14 cellular contexts compared by ENCODE assay signal in the genomic region with DNA sequence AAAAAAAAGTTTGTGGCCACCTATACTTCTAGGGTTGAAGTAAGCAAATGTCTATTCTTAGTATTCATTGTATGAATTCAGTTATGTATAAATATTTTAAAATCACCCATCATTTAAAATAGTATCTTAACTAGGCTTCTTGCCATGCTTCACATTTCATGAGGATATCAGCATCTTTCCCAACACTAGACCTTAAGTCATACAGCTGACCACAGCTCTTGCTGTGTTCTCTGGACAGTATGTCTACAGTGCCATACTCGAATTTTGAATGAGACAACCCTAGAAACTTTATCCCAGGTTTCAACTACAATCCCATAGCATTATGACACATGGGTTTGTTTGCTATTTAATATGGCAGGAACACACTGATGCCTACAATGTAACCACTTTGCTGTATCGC. TPM values are rescaled to one million over a fixed set of nuclear protein-coding genes. Genes with fewer than 3 reads are reported as not detected.
DNase-seq lines count a peak whose midpoint lies in the region; ATAC-seq and TF ChIP-seq lines count a peak whose summit lies in the region.
"Had no signal": no experiment of that assay in that cellular context is flagged by ENCODE, and none has a peak within 500 bp of the region (broad histone marks: within the 10 kb centered on the region; RNA-seq: fewer than 3 reads in every experiment).

No MANE protein-coding gene starts in this region.

- H3K4me3 ChIP-seq in CD8-positive, alpha-beta memory T cell (ENCODE audit: low read length), result no peak overlapping the region

- H3K36me3 Mint-ChIP-seq in activated naive CD8-positive, alpha-beta T cell treated with anti-CD3 and anti-CD28 coated beads, Interleukin-2, amount 10 ng/mL, durations not matched to agents 7 days and 5 days, result no peaks in the 10 kb centered on the region
- H3K36me3 Mint-ChIP-seq in activated naive CD8-positive, alpha-beta T cell treated with anti-CD3 and anti-CD28 coated beads, Interleukin-2, amount 50 U/mL, for 24 hours (ENCODE audit: low read depth), result peaks cover 45% of the 10 kb centered on the region
- peaks cover 47% of the 10 kb centered on the region for H3K36me3 Mint-ChIP-seq in activated B cell treated with CpG ODN at 0.5 μM for 24 hours (ENCODE audit: low read depth)
- H3K36me3 Mint-ChIP-seq in stimulated activated effector memory CD8-positive, alpha-beta T cell treated with anti-CD3 and anti-CD28 coated beads, Interleukin-12 subunit alpha, Interleukin-12 subunit beta, amount 100 ng/mL, for 72 hours, result peaks cover 65% of the 10 kb centered on the region
- peaks cover 0 to 42% (median 14%) of the 10 kb centered on the region in 3 donors for H3K36me3 Mint-ChIP-seq in CD8-positive, alpha-beta memory T cell

- H3K27me3 ChIP-seq in CD8-positive, alpha-beta memory T cell (ENCODE audit: insufficient read depth, low read length, poor library complexity, severe bottlenecking), result no peaks in the 10 kb centered on the region

- peaks cover 14% of the 10 kb centered on the region for H3K4me1 Mint-ChIP-seq in activated naive CD8-positive, alpha-beta T cell treated with anti-CD3 and anti-CD28 coated beads, Interleukin-2, amount 10 ng/mL, durations not matched to agents 7 days and 5 days
- H3K4me1 Mint-ChIP-seq in activated naive CD8-positive, alpha-beta T cell treated with anti-CD3 and anti-CD28 coated beads, Interleukin-2, amount 50 U/mL, for 24 hours, result peaks cover 18% of the 10 kb centered on the region
- H3K4me1 Mint-ChIP-seq in activated B cell treated with CpG ODN at 0.5 μM for 24 hours, result peaks cover 38% of the 10 kb centered on the region
- H3K4me1 Mint-ChIP-seq in stimulated activated effector memory CD8-positive, alpha-beta T cell treated with anti-CD3 and anti-CD28 coated beads, Interleukin-12 subunit alpha, Interleukin-12 subunit beta, amount 100 ng/mL, for 72 hours, result peaks cover 25% of the 10 kb centered on the region
- H3K4me1 Mint-ChIP-seq in CD8-positive, alpha-beta memory T cell, result peaks cover 11 to 15% (median 11%) of the 10 kb centered on the region in 3 donors

- H3K9me3 ChIP-seq in CD8-positive, alpha-beta memory T cell (ENCODE audit: low read length), result no peaks in the 10 kb centered on the region

- intact Hi-C loops in activated B cell treated with CpG ODN at 0.5 μM for 24 hours (cut with micrococcal nuclease), result no loop called here

- H3K9me3 Mint-ChIP-seq in activated naive CD8-positive, alpha-beta T cell treated with anti-CD3 and anti-CD28 coated beads, Interleukin-2, amount 10 ng/mL, durations not matched to agents 7 days and 5 days, result no peaks in the 10 kb centered on the region
- H3K9me3 Mint-ChIP-seq in activated naive CD8-positive, alpha-beta T cell treated with anti-CD3 and anti-CD28 coated beads, Interleukin-2, amount 50 U/mL, for 24 hours, result no peaks in the 10 kb centered on the region
- no peaks in the 10 kb centered on the region for H3K9me3 Mint-ChIP-seq in activated B cell treated with CpG ODN at 0.5 μM for 24 hours
- no peaks in the 10 kb centered on the region for H3K9me3 Mint-ChIP-seq in stimulated activated effector memory CD8-positive, alpha-beta T cell treated with anti-CD3 and anti-CD28 coated beads, Interleukin-12 subunit alpha, Interleukin-12 subunit beta, amount 100 ng/mL, for 72 hours
- no peaks in the 10 kb centered on the region for H3K9me3 Mint-ChIP-seq in CD8-positive, alpha-beta memory T cell

- H3K4me1 ChIP-seq in CD8-positive, alpha-beta memory T cell (ENCODE audit: insufficient read depth, low read length), result peaks cover 7% of the 10 kb centered on the region

- DNase-seq in activated naive CD8-positive, alpha-beta T cell treated with anti-CD3 and anti-CD28 coated beads, Interleukin-2, amount 10 ng/mL, durations not matched to agents 7 days and 5 days, result no peak
- no peak for DNase-seq in activated naive CD8-positive, alpha-beta T cell treated with anti-CD3 and anti-CD28 coated beads, Interleukin-2, amount 50 U/mL, for 24 hours
- no peak for DNase-seq in activated B cell treated with CpG ODN at 0.5 μM for 24 hours
- peak; percentile 46 for DNase-seq in fibroblast of peridontal ligament (ENCODE audit: extremely low read depth)
- no peak for DNase-seq in stimulated activated effector memory CD8-positive, alpha-beta T cell treated with anti-CD3 and anti-CD28 coated beads, Interleukin-12 subunit alpha, Interleukin-12 subunit beta, amount 100 ng/mL, for 72 hours (ENCODE audit: low spot score in 2 of 2)
- DNase-seq in CD8-positive, alpha-beta memory T cell, result no peak
- DNase-seq: C1 segment of cervical spinal cord, GOT3, NCI-H1092 treated with DMSO at 0.1 percent for 48 hours, NCI-H1694 treated with DMSO at 0.1 percent for 48 hours, NCI-H446 had no signal

- POLR2A ChIA-PET in activated naive CD8-positive, alpha-beta T cell treated with anti-CD3 and anti-CD28 coated beads, Interleukin-2, amount 10 ng/mL, durations not matched to agents 7 days and 5 days (lab: Charles Lee), result no interaction called here
- POLR2A ChIA-PET in activated B cell treated with CpG ODN at 0.5 μM for 24 hours (lab: Charles Lee), result no interaction called here
- POLR2A ChIA-PET in CD8-positive, alpha-beta memory T cell (lab: Charles Lee), result no interaction called here

- no peak for ATAC-seq in activated naive CD8-positive, alpha-beta T cell treated with anti-CD3 and anti-CD28 coated beads, Interleukin-2, amount 10 ng/mL, durations not matched to agents 7 days and 5 days (ENCODE audit: low read depth)
- ATAC-seq in activated naive CD8-positive, alpha-beta T cell treated with anti-CD3 and anti-CD28 coated beads, Interleukin-2, amount 50 U/mL, for 24 hours, result no peak
- ATAC-seq in activated B cell treated with CpG ODN at 0.5 μM for 24 hours (ENCODE audit: low read depth) (no peak), GM18867 (IDR thresholded peaks at IDR 0.05; ENCODE audit: unreplicated experiment) (no peak), GM18868 (IDR thresholded peaks at IDR 0.05; ENCODE audit: unreplicated experiment) (no peak)
- no peak for ATAC-seq in stimulated activated effector memory CD8-positive, alpha-beta T cell treated with anti-CD3 and anti-CD28 coated beads, Interleukin-12 subunit alpha, Interleukin-12 subunit beta, amount 100 ng/mL, for 72 hours

- no peak overlapping the region for H3K4me3 Mint-ChIP-seq in activated naive CD8-positive, alpha-beta T cell treated with anti-CD3 and anti-CD28 coated beads, Interleukin-2, amount 10 ng/mL, durations not matched to agents 7 days and 5 days
- no peak overlapping the region for H3K4me3 Mint-ChIP-seq in activated naive CD8-positive, alpha-beta T cell treated with anti-CD3 and anti-CD28 coated beads, Interleukin-2, amount 50 U/mL, for 24 hours
- no peak overlapping the region for H3K4me3 Mint-ChIP-seq in activated B cell treated with CpG ODN at 0.5 μM for 24 hours
- no peak overlapping the region for H3K4me3 Mint-ChIP-seq in stimulated activated effector memory CD8-positive, alpha-beta T cell treated with anti-CD3 and anti-CD28 coated beads, Interleukin-12 subunit alpha, Interleukin-12 subunit beta, amount 100 ng/mL, for 72 hours
- no peak overlapping the region for H3K4me3 Mint-ChIP-seq in CD8-positive, alpha-beta memory T cell

- H3K27me3 Mint-ChIP-seq in activated naive CD8-positive, alpha-beta T cell treated with anti-CD3 and anti-CD28 coated beads, Interleukin-2, amount 10 ng/mL, durations not matched to agents 7 days and 5 days, result no peaks in the 10 kb centered on the region
- no peaks in the 10 kb centered on the region for H3K27me3 Mint-ChIP-seq in activated naive CD8-positive, alpha-beta T cell treated with anti-CD3 and anti-CD28 coated beads, Interleukin-2, amount 50 U/mL, for 24 hours
- no peaks in the 10 kb centered on the region for H3K27me3 Mint-ChIP-seq in activated B cell treated with CpG ODN at 0.5 μM for 24 hours
- peaks cover 0 to 2% of the 10 kb centered on the region in 2 donors for H3K27me3 Mint-ChIP-seq in CD8-positive, alpha-beta memory T cell

- H3K27ac ChIP-seq in CD8-positive, alpha-beta memory T cell (ENCODE audit: low read depth, low read length), result no peak overlapping the region
- H3K27ac ChIP-seq: 22Rv1 had no signal

- CTCF ChIA-PET in activated B cell treated with CpG ODN at 0.5 μM for 24 hours (lab: Charles Lee), result interaction anchor here (1.1 kb wide), 1 partner anchor 34 kb away, joined by 4 read pairs; no protein-coding TSS in a partner anchor
- CTCF ChIA-PET in CD8-positive, alpha-beta memory T cell (lab: Charles Lee), result no interaction called here

- peak overlapping the region; percentile 34 for H3K27ac Mint-ChIP-seq in activated naive CD8-positive, alpha-beta T cell treated with anti-CD3 and anti-CD28 coated beads, Interleukin-2, amount 10 ng/mL, durations not matched to agents 7 days and 5 days
- H3K27ac Mint-ChIP-seq in activated naive CD8-positive, alpha-beta T cell treated with anti-CD3 and anti-CD28 coated beads, Interleukin-2, amount 50 U/mL, for 24 hours, result no peak overlapping the region
- peak overlapping the region; percentile 44 for H3K27ac Mint-ChIP-seq in activated B cell treated with CpG ODN at 0.5 μM for 24 hours
- peak overlapping the region; percentile 81 for H3K27ac Mint-ChIP-seq in stimulated activated effector memory CD8-positive, alpha-beta T cell treated with anti-CD3 and anti-CD28 coated beads, Interleukin-12 subunit alpha, Interleukin-12 subunit beta, amount 100 ng/mL, for 72 hours
- H3K27ac Mint-ChIP-seq in CD8-positive, alpha-beta memory T cell, result peak overlapping the region in 3 of 8 donors; percentile 39 to 45 (median 43)

- TF ChIP-seq CTCF in activated B cell treated with CpG ODN at 0.5 μM for 24 hours (IDR thresholded peaks at IDR 0.05), result no peak

- peaks cover 12% of the 10 kb centered on the region for H3K36me3 ChIP-seq in CD8-positive, alpha-beta memory T cell (ENCODE audit: insufficient read depth, low read length)

RNA-seq across cellular contexts. Expression of gene TXNDC5, which starts 5.2 kb away (rescaled TPM):
- 10 to 100 TPM; 17.5 to 19.0 TPM for total RNA-seq in activated naive CD8-positive, alpha-beta T cell treated with anti-CD3 and anti-CD28 coated beads, Interleukin-2, amount 10 ng/mL, durations not matched to agents 7 days and 5 days
- total RNA-seq in activated B cell treated with CpG ODN at 0.5 μM for 24 hours, result 68.2 TPM in 2 replicates
- 10 to 100 TPM; 77.9 to 79.8 TPM for total RNA-seq in CD8-positive, alpha-beta memory T cell
- 34.7 TPM for polyA plus RNA-seq in CD8-positive, alpha-beta memory T cell
